24 cellular contexts compared by ENCODE assay signal in the genomic region with DNA sequence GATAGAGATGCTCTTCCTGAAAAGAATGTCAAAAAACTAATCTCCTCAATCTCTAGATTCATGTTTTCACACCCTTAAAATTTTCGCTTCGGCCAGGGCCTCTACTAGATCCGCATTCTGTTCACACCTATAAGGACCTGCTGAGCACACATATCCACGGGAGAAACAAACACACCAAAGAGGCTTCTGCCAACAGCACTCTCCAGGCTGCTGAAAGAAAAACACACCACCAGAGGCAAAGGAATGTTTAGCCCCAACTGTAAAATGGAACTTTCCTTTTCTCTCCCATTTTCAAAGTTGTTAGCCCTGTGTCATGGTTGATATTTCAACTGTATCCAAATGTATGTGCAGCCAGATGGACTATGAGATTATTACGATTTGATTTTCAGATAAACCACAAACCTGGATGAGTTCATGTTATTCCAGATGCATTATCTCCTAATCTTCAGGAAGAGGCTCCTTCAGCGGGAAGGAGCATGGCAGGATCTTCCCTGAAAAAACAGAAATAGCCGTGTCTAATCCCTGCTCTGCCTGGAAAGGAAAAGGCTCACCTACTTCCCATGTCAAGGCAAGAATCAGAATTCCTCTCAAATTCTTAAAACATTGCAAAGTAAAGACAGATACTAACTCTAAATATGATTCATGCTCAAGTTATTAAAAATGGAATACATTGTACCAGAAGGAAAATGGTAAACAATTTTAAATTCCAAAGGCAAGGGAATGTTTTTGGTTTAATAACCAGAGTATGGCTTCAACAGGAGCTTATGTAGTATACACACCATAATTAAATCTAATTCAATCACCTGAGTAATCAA.
DNase-seq lines count a peak whose midpoint lies in the region; ATAC-seq, FAIRE-seq and TF ChIP-seq lines count a peak whose summit lies in the region.
"Had no signal": no experiment of that assay in that cellular context is flagged by ENCODE, and none has a peak within 500 bp of the region (broad histone marks: within the 10 kb centered on the region; RNA-seq: fewer than 3 reads in every experiment).

No MANE protein-coding gene starts in this region.

- no peaks in the 10 kb centered on the region for H3K4me1 ChIP-seq in astrocyte (ENCODE audit: insufficient read depth, low read length)
- H3K4me1 ChIP-seq in foreskin keratinocyte, result peaks cover 10% of the 10 kb centered on the region
- peaks cover 16% of the 10 kb centered on the region for H3K4me1 ChIP-seq in neural progenitor cell
- H3K4me1 ChIP-seq: pancreas, stomach, tibial nerve had no signal

- H3K36me3 Mint-ChIP-seq in astrocyte (ENCODE audit: low read depth, unreplicated experiment) (no peaks in the 10 kb centered on the region), neural progenitor cell (no peaks in the 10 kb centered on the region)
- H3K36me3 Mint-ChIP-seq: T-cell had no signal

- no peaks in the 10 kb centered on the region for H3K9me3 ChIP-seq in astrocyte (ENCODE audit: insufficient read depth, low read depth, low read length)
- no peaks in the 10 kb centered on the region for H3K9me3 ChIP-seq in neural progenitor cell (ENCODE audit: low read depth)
- H3K9me3 ChIP-seq: esophagus muscularis mucosa, pancreas, stomach, tibial nerve had no signal

- peak overlapping the region; percentile 9 for H3K4me2 ChIP-seq in astrocyte (ENCODE audit: low read length)
- no peak overlapping the region for H3K4me2 ChIP-seq in neural progenitor cell
- H3K4me2 ChIP-seq: GM23338, PC-9 had no signal

- H4K20me1 ChIP-seq in astrocyte (ENCODE audit: insufficient read depth, low read length) (no peaks in the 10 kb centered on the region), neural progenitor cell (ENCODE audit: low read depth) (no peaks in the 10 kb centered on the region)

- DNase-seq in LHCN-M2 (ENCODE audit: low read depth) (peak; percentile 22), astrocyte (ENCODE audit: low read depth) (peak; percentile 4), foreskin keratinocyte (peak; percentile 46 to 75), pulmonary artery endothelial cell (ENCODE audit: low read depth, low spot score) (peak; percentile 2), neural progenitor cell (ENCODE audit: low spot score) (no peak), DMS 273 (lab: John Stamatoyannopoulos, UW; ENCODE audit: unreplicated experiment) (no peak), DMS153 treated with DMSO at 0.1 percent for 48 hours (lab: John Stamatoyannopoulos, UW; ENCODE audit: unreplicated experiment) (no peak)
- DNase-seq: activated naive CD4-positive, alpha-beta T cell; activated T-cell treated with anti-CD3 and anti-CD28 coated beads, Interleukin-2, amount 50 U/mL, for 24 hours; DND-41; naive thymus-derived CD4-positive, alpha-beta T cell; NCI-H774; pancreas; PC-9; right cardiac atrium; SIG-M5; stomach; T-cell had no signal

- no peaks in the 10 kb centered on the region for H3F3A ChIP-seq in neural progenitor cell (ENCODE audit: low read depth)

- H3K9ac ChIP-seq in astrocyte (ENCODE audit: low read length) (no peak overlapping the region), neural progenitor cell (no peak overlapping the region)

- H3K36me3 ChIP-seq in astrocyte (ENCODE audit: insufficient read depth, low read length) (no peaks in the 10 kb centered on the region), neural progenitor cell (no peaks in the 10 kb centered on the region)
- H3K36me3 ChIP-seq: esophagus muscularis mucosa, pancreas, stomach, tibial nerve had no signal

- no peaks in the 10 kb centered on the region for H3K79me2 ChIP-seq in astrocyte (ENCODE audit: insufficient read depth, low read length)
- no peaks in the 10 kb centered on the region for H3K79me2 ChIP-seq in neural progenitor cell (ENCODE audit: low read depth)

- H3K27me3 ChIP-seq in astrocyte (ENCODE audit: insufficient read depth, low read length) (no peaks in the 10 kb centered on the region), foreskin keratinocyte (no peaks in the 10 kb centered on the region), neural progenitor cell (no peaks in the 10 kb centered on the region)
- H3K27me3 ChIP-seq: esophagus muscularis mucosa, pancreas, stomach, tibial nerve had no signal

- H3K4me1 Mint-ChIP-seq in astrocyte (ENCODE audit: low read depth, unreplicated experiment), result peaks cover 6% of the 10 kb centered on the region
- H3K4me1 Mint-ChIP-seq in neural progenitor cell, result peaks cover 18% of the 10 kb centered on the region
- H3K4me1 Mint-ChIP-seq: B cell; central memory CD8-positive, alpha-beta T cell; naive thymus-derived CD4-positive, alpha-beta T cell; T-cell had no signal

- H3K4me3 ChIP-seq in astrocyte (ENCODE audit: insufficient read depth, low read depth, low read length) (no peak overlapping the region), neural progenitor cell (no peak overlapping the region)
- H3K4me3 ChIP-seq: esophagus muscularis mucosa, GM23338, pancreas, PC-9, stomach, tibial nerve had no signal

- FAIRE-seq in astrocyte (lab: Jason Lieb, UNC), result no peak
- FAIRE-seq: pancreas had no signal

- H3K27me3 Mint-ChIP-seq in astrocyte (ENCODE audit: low read depth, unreplicated experiment), result peaks cover 2% of the 10 kb centered on the region
- peaks cover 2% of the 10 kb centered on the region for H3K27me3 Mint-ChIP-seq in neural progenitor cell (ENCODE audit: insufficient read depth, low read depth)
- H3K27me3 Mint-ChIP-seq: activated T-cell treated with anti-CD3 and anti-CD28 coated beads, Interleukin-2, amount 50 U/mL, for 24 hours; B cell; central memory CD8-positive, alpha-beta T cell; T-cell had no signal

- no peaks in the 10 kb centered on the region for H3K9me3 Mint-ChIP-seq in astrocyte (ENCODE audit: unreplicated experiment)
- no peaks in the 10 kb centered on the region for H3K9me3 Mint-ChIP-seq in neural progenitor cell
- H3K9me3 Mint-ChIP-seq: activated T-cell treated with anti-CD3 and anti-CD28 coated beads, Interleukin-2, amount 50 U/mL, for 24 hours; GM23338 had no signal

- H2AFZ ChIP-seq in astrocyte (ENCODE audit: low read depth, low read length), result no peak overlapping the region
- no peak overlapping the region for H2AFZ ChIP-seq in neural progenitor cell (replicated peaks)
- H2AFZ ChIP-seq: GM23338, PC-9 had no signal

- H3K4me3 Mint-ChIP-seq in astrocyte (ENCODE audit: unreplicated experiment) (no peak overlapping the region), neural progenitor cell (no peak overlapping the region)
- H3K4me3 Mint-ChIP-seq: activated T-cell treated with anti-CD3 and anti-CD28 coated beads, Interleukin-2, amount 50 U/mL, for 24 hours; B cell; central memory CD8-positive, alpha-beta T cell; GM23338; naive thymus-derived CD4-positive, alpha-beta T cell; T-cell had no signal

- H3K27ac ChIP-seq in astrocyte (ENCODE audit: low read depth, low read length) (no peak overlapping the region), foreskin keratinocyte (no peak overlapping the region), neural progenitor cell (no peak overlapping the region)
- H3K27ac ChIP-seq: esophagus muscularis mucosa, pancreas, PC-9, stomach, tibial nerve had no signal

- TF ChIP-seq CTCF in astrocyte (IDR thresholded peaks at IDR 0.05; ENCODE audit: insufficient read depth, low read depth, low read length) (no peak), foreskin keratinocyte (conservative IDR thresholded peaks at IDR 0.05) (no peak), neural progenitor cell (IDR thresholded peaks at IDR 0.05) (no peak)

- no peak for ATAC-seq in foreskin keratinocyte
- no peak for ATAC-seq in HG03108 (IDR thresholded peaks at IDR 0.05; ENCODE audit: unreplicated experiment)
- ATAC-seq: GM23338; naive thymus-derived CD4-positive, alpha-beta T cell; pancreas; right cardiac atrium; T-cell had no signal

- H3K27ac Mint-ChIP-seq in astrocyte (ENCODE audit: unreplicated experiment), result no peak overlapping the region
- H3K27ac Mint-ChIP-seq in neural progenitor cell, result no peak overlapping the region
- H3K27ac Mint-ChIP-seq: activated T-cell treated with anti-CD3 and anti-CD28 coated beads, Interleukin-2, amount 50 U/mL, for 24 hours; B cell; GM23338; naive thymus-derived CD4-positive, alpha-beta T cell; T-cell had no signal

Comparison
In these comparisons a context has a peak if more than half of its experiments do, and no peak if none do; other contexts are left out.
1. DNase-seq: peak in LHCN-M2 (single experiment), astrocyte (single experiment), foreskin keratinocyte (2 of 2) and pulmonary artery endothelial cell (single experiment); none in neural progenitor cell (single experiment), DMS 273 (single experiment) and DMS153 treated with DMSO at 0.1 percent for 48 hours (single experiment).